1 cellular context compared by ENCODE assay signal in the genomic region with DNA sequence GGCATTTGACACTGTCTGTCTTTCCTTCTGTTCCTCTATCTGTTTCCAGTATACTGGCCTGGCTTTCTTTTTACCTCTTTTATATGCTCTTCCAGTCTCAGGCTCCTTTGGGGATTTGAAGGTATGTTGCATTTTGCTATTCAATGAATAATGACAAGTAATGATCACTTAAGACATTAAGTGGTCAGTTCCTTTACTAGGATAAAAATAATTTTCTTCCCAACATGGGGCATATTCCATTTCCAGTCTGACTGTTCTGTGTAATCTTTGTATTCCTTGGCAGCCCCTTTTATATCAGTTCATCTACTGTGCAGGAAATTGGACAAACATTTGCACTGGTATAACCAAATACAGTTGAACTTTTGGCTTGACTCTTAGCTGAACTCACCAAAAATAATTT.
TF ChIP-seq lines count a peak whose summit lies in the region.

No MANE protein-coding gene starts in this region.

TF ChIP-seq in GM23338, 12 proteins besides CTCF, POLR2A, EP300 and RAD21 (continued from another document):
- no peak for TF ChIP-seq EZH2phosphoT487 (IDR thresholded peaks at IDR 0.05; ENCODE audit: unreplicated experiment)
- TF ChIP-seq EZH2 (IDR thresholded peaks at IDR 0.05; ENCODE audit: low read depth, unreplicated experiment) = no peak
TF ChIP-seq in GM23338: peak in this region for 0.
